In genomic region chr21:39430457-39430856, GRCh38 we compare ENCODE assay signal across 1 cellular context.
A peak's percentile ranks its signal among the peaks of the same experiment; 100 is the strongest.
TF ChIP-seq lines count a peak whose summit lies in the region.

No MANE protein-coding gene starts in this region.

TF ChIP-seq in K562, 482 proteins besides CTCF, POLR2A, EP300 and RAD21 (continued from another document and continues in another):
- TF ChIP-seq KLF13 (tag; IDR thresholded peaks at IDR 0.05; ENCODE audit: borderline replicate concordance, low read depth) (no peak), FOXM1 (IDR thresholded peaks at IDR 0.05; ENCODE audit: low read depth) (peak; percentile 51; the same call in 1 of the 2 replicates), FOXM1 (CRISPR knock-in tag; IDR thresholded peaks at IDR 0.05; ENCODE audit: low read depth) (no peak), HDAC1 (IDR thresholded peaks at IDR 0.05) (peak in 1 of 2 experiments; percentile 64; a peak in 2 of 4 replicates), PHF21A (IDR thresholded peaks at IDR 0.05; ENCODE audit: borderline replicate concordance, low read depth) (peak; percentile 62; the same call in 1 of the 2 replicates), HMGN3 (IDR thresholded peaks at IDR 0.05; ENCODE audit: borderline replicate concordance, extremely low read depth, insufficient read length, low read depth, low read length) (no peak), PTRF (tag; IDR thresholded peaks at IDR 0.05) (0 out of 2 replicates have a peak, but pooled peaks have one; percentile 38), TARDBP (IDR thresholded peaks at IDR 0.05) (no peak), HLTF (IDR thresholded peaks at IDR 0.05) (no peak), RB1 (IDR thresholded peaks at IDR 0.05; ENCODE audit: low read depth) (no peak), LARP7 (IDR thresholded peaks at IDR 0.05) (no peak), BHLHE40 (IDR thresholded peaks at IDR 0.05; ENCODE audit: low read length) (peak; percentile 41; the same call in 1 of the 2 replicates), C11orf30 (IDR thresholded peaks at IDR 0.05; ENCODE audit: low read depth) (peak; percentile 55; the same call in 1 of the 2 replicates), ZBTB2 (IDR thresholded peaks at IDR 0.05) (peak; percentile 63; the same call in 1 of the 2 replicates), MAFG (tag; conservative IDR thresholded peaks at IDR 0.05) (peak; percentile 68), POLR3G (IDR thresholded peaks at IDR 0.05; ENCODE audit: extremely low read depth, insufficient read length, insufficient replicate concordance) (no peak), CBX3 (IDR thresholded peaks at IDR 0.05; ENCODE audit: borderline replicate concordance in 1 of 2, low read length in 2 of 2) (peak in 1 of 2 experiments; percentile 61; a peak in 1 of 3 replicates), MNT (conservative IDR thresholded peaks at IDR 0.05) (peak in 1 of 2 experiments; percentile 41; a peak in 2 of 4 replicates), XRCC5 (IDR thresholded peaks at IDR 0.05; ENCODE audit: low read depth, low read length) (no peak), TBL1XR1 (IDR thresholded peaks at IDR 0.05; ENCODE audit: low read length in 2 of 2) (peak in 1 of 2 experiments; percentile 43; a peak in 2 of 4 replicates), STAT5A (IDR thresholded peaks at IDR 0.05; ENCODE audit: borderline replicate concordance, low read length) (peak; percentile 54; the same call in 1 of the 2 replicates), RBM34 (IDR thresholded peaks at IDR 0.05; ENCODE audit: borderline replicate concordance, insufficient read depth, low read length) (no peak), EGR1 (conservative IDR thresholded peaks at IDR 0.05) (peak; percentile 38; the same call in 1 of the 2 replicates), MEF2D (tag; conservative IDR thresholded peaks at IDR 0.05; ENCODE audit: low read depth) (0 out of 2 replicates have a peak, but pooled peaks have one; percentile 22), PBX2 (CRISPR knock-in tag; IDR thresholded peaks at IDR 0.05; ENCODE audit: low read depth) (no peak; the same call in 1 of the 2 replicates), PBX2 (tag; conservative IDR thresholded peaks at IDR 0.05; ENCODE audit: low read depth) (peak; percentile 96), MYC (IDR thresholded peaks at IDR 0.05; ENCODE audit: low read depth, low read length) (no peak), MYC (CRISPR knock-in tag; IDR thresholded peaks at IDR 0.05; ENCODE audit: borderline replicate concordance, low read depth) (no peak), CEBPB (tag; IDR thresholded peaks at IDR 0.05) (peak; percentile 52), ARHGAP35 (IDR thresholded peaks at IDR 0.05; ENCODE audit: partially characterized antibody) (peak; percentile 80), NR2C1 (IDR thresholded peaks at IDR 0.05) (no peak), NR2C1 (tag; IDR thresholded peaks at IDR 0.05) (0 out of 2 replicates have a peak, but pooled peaks have one; percentile 14), ELF4 (CRISPR knock-in tag; IDR thresholded peaks at IDR 0.05) (0 out of 2 replicates have a peak, but pooled peaks have one; percentile 55), DACH1 (IDR thresholded peaks at IDR 0.05; ENCODE audit: partially characterized antibody) (peak; percentile 80), EP400 (IDR thresholded peaks at IDR 0.05) (peak; percentile 55; the same call in 1 of the 2 replicates), CBFA2T3 (IDR thresholded peaks at IDR 0.05) (peak; percentile 94), SOX6 (IDR thresholded peaks at IDR 0.05) (peak; percentile 80), STAT6 (CRISPR knock-in tag; IDR thresholded peaks at IDR 0.05) (no peak), LCOR (CRISPR knock-in tag; IDR thresholded peaks at IDR 0.05) (peak; percentile 37; the same call in 1 of the 2 replicates)
- TF ChIP-seq, protein P1, sequence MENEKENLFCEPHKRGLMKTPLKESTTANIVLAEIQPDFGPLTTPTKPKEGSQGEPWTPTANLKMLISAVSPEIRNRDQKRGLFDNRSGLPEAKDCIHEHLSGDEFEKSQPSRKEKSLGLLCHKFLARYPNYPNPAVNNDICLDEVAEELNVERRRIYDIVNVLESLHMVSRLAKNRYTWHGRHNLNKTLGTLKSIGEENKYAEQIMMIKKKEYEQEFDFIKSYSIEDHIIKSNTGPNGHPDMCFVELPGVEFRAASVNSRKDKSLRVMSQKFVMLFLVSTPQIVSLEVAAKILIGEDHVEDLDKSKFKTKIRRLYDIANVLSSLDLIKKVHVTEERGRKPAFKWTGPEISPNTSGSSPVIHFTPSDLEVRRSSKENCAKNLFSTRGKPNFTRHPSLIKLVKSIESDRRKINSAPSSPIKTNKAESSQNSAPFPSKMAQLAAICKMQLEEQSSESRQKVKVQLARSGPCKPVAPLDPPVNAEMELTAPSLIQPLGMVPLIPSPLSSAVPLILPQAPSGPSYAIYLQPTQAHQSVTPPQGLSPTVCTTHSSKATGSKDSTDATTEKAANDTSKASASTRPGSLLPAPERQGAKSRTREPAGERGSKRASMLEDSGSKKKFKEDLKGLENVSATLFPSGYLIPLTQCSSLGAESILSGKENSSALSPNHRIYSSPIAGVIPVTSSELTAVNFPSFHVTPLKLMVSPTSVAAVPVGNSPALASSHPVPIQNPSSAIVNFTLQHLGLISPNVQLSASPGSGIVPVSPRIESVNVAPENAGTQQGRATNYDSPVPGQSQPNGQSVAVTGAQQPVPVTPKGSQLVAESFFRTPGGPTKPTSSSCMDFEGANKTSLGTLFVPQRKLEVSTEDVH (IDR thresholded peaks at IDR 0.05; ENCODE audit: low read depth, partially characterized antibody): no peak
- TF ChIP-seq, protein P2, sequence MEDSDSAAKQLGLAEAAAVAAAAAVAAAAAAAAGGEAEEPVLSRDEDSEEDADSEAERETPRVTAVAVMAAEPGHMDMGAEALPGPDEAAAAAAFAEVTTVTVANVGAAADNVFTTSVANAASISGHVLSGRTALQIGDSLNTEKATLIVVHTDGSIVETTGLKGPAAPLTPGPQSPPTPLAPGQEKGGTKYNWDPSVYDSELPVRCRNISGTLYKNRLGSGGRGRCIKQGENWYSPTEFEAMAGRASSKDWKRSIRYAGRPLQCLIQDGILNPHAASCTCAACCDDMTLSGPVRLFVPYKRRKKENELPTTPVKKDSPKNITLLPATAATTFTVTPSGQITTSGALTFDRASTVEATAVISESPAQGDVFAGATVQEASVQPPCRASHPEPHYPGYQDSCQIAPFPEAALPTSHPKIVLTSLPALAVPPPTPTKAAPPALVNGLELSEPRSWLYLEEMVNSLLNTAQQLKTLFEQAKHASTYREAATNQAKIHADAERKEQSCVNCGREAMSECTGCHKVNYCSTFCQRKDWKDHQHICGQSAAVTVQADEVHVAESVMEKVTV (CRISPR knock-in tag; IDR thresholded peaks at IDR 0.05): no peak
- TF ChIP-seq, protein P3, sequence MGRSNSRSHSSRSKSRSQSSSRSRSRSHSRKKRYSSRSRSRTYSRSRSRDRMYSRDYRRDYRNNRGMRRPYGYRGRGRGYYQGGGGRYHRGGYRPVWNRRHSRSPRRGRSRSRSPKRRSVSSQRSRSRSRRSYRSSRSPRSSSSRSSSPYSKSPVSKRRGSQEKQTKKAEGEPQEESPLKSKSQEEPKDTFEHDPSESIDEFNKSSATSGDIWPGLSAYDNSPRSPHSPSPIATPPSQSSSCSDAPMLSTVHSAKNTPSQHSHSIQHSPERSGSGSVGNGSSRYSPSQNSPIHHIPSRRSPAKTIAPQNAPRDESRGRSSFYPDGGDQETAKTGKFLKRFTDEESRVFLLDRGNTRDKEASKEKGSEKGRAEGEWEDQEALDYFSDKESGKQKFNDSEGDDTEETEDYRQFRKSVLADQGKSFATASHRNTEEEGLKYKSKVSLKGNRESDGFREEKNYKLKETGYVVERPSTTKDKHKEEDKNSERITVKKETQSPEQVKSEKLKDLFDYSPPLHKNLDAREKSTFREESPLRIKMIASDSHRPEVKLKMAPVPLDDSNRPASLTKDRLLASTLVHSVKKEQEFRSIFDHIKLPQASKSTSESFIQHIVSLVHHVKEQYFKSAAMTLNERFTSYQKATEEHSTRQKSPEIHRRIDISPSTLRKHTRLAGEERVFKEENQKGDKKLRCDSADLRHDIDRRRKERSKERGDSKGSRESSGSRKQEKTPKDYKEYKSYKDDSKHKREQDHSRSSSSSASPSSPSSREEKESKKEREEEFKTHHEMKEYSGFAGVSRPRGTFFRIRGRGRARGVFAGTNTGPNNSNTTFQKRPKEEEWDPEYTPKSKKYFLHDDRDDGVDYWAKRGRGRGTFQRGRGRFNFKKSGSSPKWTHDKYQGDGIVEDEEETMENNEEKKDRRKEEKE (IDR thresholded peaks at IDR 0.05; ENCODE audit: borderline replicate concordance in 1 of 2, control insufficient read depth in 1 of 2, low read depth in 2 of 2, low read length in 1 of 2): no peak
- TF ChIP-seq, protein P4, sequence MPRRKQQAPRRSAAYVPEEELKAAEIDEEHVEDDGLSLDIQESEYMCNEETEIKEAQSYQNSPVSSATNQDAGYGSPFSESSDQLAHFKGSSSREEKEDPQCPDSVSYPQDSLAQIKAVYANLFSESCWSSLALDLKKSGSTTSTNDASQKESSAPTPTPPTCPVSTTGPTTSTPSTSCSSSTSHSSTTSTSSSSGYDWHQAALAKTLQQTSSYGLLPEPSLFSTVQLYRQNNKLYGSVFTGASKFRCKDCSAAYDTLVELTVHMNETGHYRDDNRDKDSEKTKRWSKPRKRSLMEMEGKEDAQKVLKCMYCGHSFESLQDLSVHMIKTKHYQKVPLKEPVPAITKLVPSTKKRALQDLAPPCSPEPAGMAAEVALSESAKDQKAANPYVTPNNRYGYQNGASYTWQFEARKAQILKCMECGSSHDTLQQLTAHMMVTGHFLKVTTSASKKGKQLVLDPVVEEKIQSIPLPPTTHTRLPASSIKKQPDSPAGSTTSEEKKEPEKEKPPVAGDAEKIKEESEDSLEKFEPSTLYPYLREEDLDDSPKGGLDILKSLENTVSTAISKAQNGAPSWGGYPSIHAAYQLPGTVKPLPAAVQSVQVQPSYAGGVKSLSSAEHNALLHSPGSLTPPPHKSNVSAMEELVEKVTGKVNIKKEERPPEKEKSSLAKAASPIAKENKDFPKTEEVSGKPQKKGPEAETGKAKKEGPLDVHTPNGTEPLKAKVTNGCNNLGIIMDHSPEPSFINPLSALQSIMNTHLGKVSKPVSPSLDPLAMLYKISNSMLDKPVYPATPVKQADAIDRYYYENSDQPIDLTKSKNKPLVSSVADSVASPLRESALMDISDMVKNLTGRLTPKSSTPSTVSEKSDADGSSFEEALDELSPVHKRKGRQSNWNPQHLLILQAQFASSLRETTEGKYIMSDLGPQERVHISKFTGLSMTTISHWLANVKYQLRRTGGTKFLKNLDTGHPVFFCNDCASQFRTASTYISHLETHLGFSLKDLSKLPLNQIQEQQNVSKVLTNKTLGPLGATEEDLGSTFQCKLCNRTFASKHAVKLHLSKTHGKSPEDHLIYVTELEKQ (CRISPR knock-in tag; IDR thresholded peaks at IDR 0.05): no peak
